19 cellular contexts compared by ENCODE assay signal in the genomic region with DNA sequence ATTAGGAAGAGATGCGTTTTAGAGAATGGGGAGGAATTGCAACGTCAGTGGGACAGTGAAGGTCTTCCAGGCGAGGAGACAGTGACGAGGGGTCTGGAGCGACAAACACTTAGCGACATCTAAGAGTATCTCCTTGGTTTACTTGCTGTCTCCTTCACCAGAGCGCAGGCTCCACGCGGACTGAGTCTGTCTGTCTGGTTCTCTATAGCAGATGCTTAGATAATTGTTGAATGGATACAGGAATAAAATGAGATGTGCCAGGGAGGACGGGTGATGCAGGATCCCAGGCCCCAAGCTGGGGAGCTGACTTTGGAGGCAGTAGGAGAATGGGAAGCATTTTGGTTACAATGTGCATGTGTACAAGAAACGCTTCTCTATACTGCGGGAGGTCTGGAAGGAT. TPM values are rescaled to one million over a fixed set of nuclear protein-coding genes. Genes with fewer than 3 reads are reported as not detected.
DNase-seq lines count a peak whose midpoint lies in the region; ATAC-seq and TF ChIP-seq lines count a peak whose summit lies in the region.
"Had no signal": no experiment of that assay in that cellular context is flagged by ENCODE, and none has a peak within 500 bp of the region (broad histone marks: within the 10 kb centered on the region; RNA-seq: fewer than 3 reads in every experiment).

No MANE protein-coding gene starts in this region.

- TF ChIP-seq CTCF in mesothelial cell of epicardium (IDR thresholded peaks at IDR 0.05; ENCODE audit: unreplicated experiment) = no peak

- H3K27ac Mint-ChIP-seq in mesothelial cell of epicardium = peak overlapping the region; percentile 0
- H3K27ac Mint-ChIP-seq: B cell, CD14-positive monocyte, IgD-negative memory B cell had no signal

- H3K4me3 Mint-ChIP-seq in mesothelial cell of epicardium = no peak overlapping the region
- H3K4me3 Mint-ChIP-seq: B cell, CD14-positive monocyte had no signal

- no peaks in the 10 kb centered on the region for H3K27me3 Mint-ChIP-seq in mesothelial cell of epicardium (ENCODE audit: low read depth)

- H3K36me3 Mint-ChIP-seq in mesothelial cell of epicardium = no peaks in the 10 kb centered on the region
- H3K36me3 Mint-ChIP-seq: CD14-positive monocyte, IgD-negative memory B cell had no signal

- ATAC-seq in Right ventricle myocardium inferior (no peak), left cardiac atrium (no peak), GM19035 (IDR thresholded peaks at IDR 0.05; ENCODE audit: unreplicated experiment) (no peak)

- H3K9me3 Mint-ChIP-seq in mesothelial cell of epicardium = no peaks in the 10 kb centered on the region
- H3K9me3 Mint-ChIP-seq: IgD-negative memory B cell had no signal

- DNase-seq in Right ventricle myocardium inferior (ENCODE audit: missing footprints) (peak; percentile 8), left cardiac atrium (no peak), NCI-H69 (lab: John Stamatoyannopoulos, UW) (peak; percentile 47), mesothelial cell of epicardium (ENCODE audit: low spot score in 2 of 2, unreplicated experiment in 2 of 2) (no peak), NCI-H1048 (lab: John Stamatoyannopoulos, UW) (no peak), HCEC 1CT (no peak)
- DNase-seq: GDM1; Karpas-422; MV-4-11; NCI-H1694 treated with DMSO at 0.1 percent for 48 hours; NCI-H2081 treated with DMSO at 0.1 percent for 48 hours; NCI-H510A; NCI-H774; NK-92 treated with Interleukin-12 subunit alpha and Interleukin-12 subunit beta, amount 100 ng/mL, for 24 hours; SJCRH30 had no signal

- peaks cover 16% of the 10 kb centered on the region for H3K4me1 Mint-ChIP-seq in mesothelial cell of epicardium
- H3K4me1 Mint-ChIP-seq: B cell, CD14-positive monocyte had no signal

- intact Hi-C loops in Right ventricle myocardium inferior (cut with DNase I) (no loop called here), left cardiac atrium (cut with DNase I) (no loop called here)

RNA-seq across cellular contexts. Expression of a gene that starts 56.9 kb away (rescaled TPM):
- 12.0 TPM for total RNA-seq in Right ventricle myocardium inferior
- total RNA-seq in left cardiac atrium = 10 to 100 TPM; 17.1 to 49.0 TPM
- total RNA-seq in mesothelial cell of epicardium = 75.5 to 77.6 TPM (median 76.8 TPM) in 3 replicates

Comparison
In these comparisons a context has a peak if more than half of its experiments do, and no peak if none do; other contexts are left out.
1. DNase-seq: peak in Right ventricle myocardium inferior (single experiment) and NCI-H69 (single experiment); none in left cardiac atrium (single experiment), mesothelial cell of epicardium (0 of 2), NCI-H1048 (single experiment) and HCEC 1CT (single experiment).